In the genomic region with DNA sequence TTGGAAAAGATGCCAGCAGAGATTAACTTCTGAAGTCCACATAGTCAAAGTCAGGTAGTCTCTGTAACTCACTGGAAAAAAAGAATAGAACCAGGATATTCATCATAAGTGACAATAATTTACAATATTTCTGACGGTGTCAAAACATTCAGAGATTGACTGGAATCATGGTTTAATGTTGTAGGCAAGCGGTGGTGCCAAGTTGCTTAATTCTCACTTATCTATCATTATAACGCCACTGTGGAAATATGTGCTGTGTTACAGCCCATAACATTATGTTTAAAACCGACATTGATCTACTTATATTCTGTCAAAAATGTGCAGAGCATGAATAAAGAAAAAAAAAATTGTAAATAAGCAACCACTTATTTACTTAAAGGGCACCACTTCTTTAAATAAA, we compare ENCODE assay signal across 1 cellular context.
"Had no signal": no experiment of that assay in that cellular context is flagged by ENCODE, and none has a peak within 500 bp of the region (broad histone marks: within the 10 kb centered on the region; RNA-seq: fewer than 3 reads in every experiment).

No MANE protein-coding gene starts in this region.

- H3K9me3 ChIP-seq: MG63 had no signal

- H3K36me3 ChIP-seq: MG63 had no signal

- H3K27me3 ChIP-seq: MG63 had no signal

- H3K4me3 ChIP-seq: MG63 had no signal
